Comparison of ENCODE assay signal across 18 cellular contexts in the genomic region with DNA sequence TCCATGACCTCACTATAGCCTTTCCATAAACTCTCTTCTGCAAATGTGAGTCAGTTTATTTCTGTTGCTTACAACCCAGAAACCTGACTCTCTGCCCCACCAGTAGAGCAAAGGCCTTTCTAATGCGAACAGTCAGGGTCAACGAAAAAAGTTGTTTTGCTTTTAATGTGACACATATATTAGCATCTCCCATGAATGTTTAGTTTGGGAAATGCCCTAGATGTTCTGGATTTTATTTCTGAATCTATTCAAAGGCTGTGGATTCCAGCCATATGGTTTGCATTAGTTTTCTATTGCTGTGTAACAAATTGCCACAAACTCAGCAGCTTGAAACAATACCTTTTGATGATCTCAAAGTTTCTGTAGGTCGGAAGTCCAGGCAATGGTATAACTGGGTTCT.
DNase-seq lines count a peak whose midpoint lies in the region; TF ChIP-seq lines count a peak whose summit lies in the region.
"Had no signal": no experiment of that assay in that cellular context is flagged by ENCODE, and none has a peak within 500 bp of the region (broad histone marks: within the 10 kb centered on the region; RNA-seq: fewer than 3 reads in every experiment).

No MANE protein-coding gene starts in this region.

- POLR2A ChIA-PET in AG04449 (lab: Yijun Ruan, JAX): no interaction called here

- no peak for TF ChIP-seq CTCF in AG04449 (IDR thresholded peaks at IDR 0.05; ENCODE audit: insufficient read depth, low read length, missing control alignments)
- TF ChIP-seq CTCF in fibroblast of the aortic adventitia (IDR thresholded peaks at IDR 0.05; ENCODE audit: insufficient read depth, low read length): no peak

- DNase-seq in AG04449 (ENCODE audit: low read depth, low spot score) (peak; percentile 74), HCEC 1CT (peak; percentile 9), amniotic stem cell (lab: John Stamatoyannopoulos, UW) (peak; percentile 36), fibroblast of the aortic adventitia (ENCODE audit: low read depth) (peak; percentile 85), epidermal melanocyte (ENCODE audit: insufficient read length, low spot score) (no peak), H4 (ENCODE audit: low spot score) (no peak), hypothalamus (lab: John Stamatoyannopoulos, UW) (no peak)
- DNase-seq in activated effector memory CD4-positive, alpha-beta T cell treated with Interleukin-2 at 50 U/mL for 16 hours: no peak
- DNase-seq: gastrocnemius medialis, kidney, NCI-H1092 treated with DMSO at 0.1 percent for 48 hours, NCI-H345 had no signal

- CTCF ChIA-PET in AG04449 (lab: Yijun Ruan, JAX): interaction anchor here (0.9 to 15.2 kb wide), 5 partner anchors 15 to 311 kb away, joined by 4 to 373 read pairs (median 123); no protein-coding TSS in a partner anchor

- H3K4me3 ChIP-seq in AG04449 (ENCODE audit: low read depth, low read length) (no peak overlapping the region), fibroblast of the aortic adventitia (ENCODE audit: low read depth, low read length) (no peak overlapping the region)
- H3K4me3 ChIP-seq: cardiac muscle cell, gastrocnemius medialis, lung, prostate gland, SJCRH30, testis, vagina had no signal

Comparison
In these comparisons a context has a peak if more than half of its experiments do, and no peak if none do; other contexts are left out.
1. DNase-seq: peak in AG04449 (single experiment), HCEC 1CT (single experiment), amniotic stem cell (single experiment) and fibroblast of the aortic adventitia (single experiment); none in epidermal melanocyte (single experiment), H4 (single experiment), activated effector memory CD4-positive, alpha-beta T cell treated with Interleukin-2 at 50 U/mL for 16 hours (single experiment) and hypothalamus (0 of 51).